In genomic region chr3:145183261-145183660, GRCh38 we compare ENCODE assay signal across 18 cellular contexts.
A peak's percentile ranks its signal among the peaks of the same experiment; 100 is the strongest.
DNase-seq lines count a peak whose midpoint lies in the region; ATAC-seq and TF ChIP-seq lines count a peak whose summit lies in the region.
"Had no signal": no experiment of that assay in that cellular context is flagged by ENCODE, and none has a peak within 500 bp of the region (broad histone marks: within the 10 kb centered on the region; RNA-seq: fewer than 3 reads in every experiment).

No MANE protein-coding gene starts in this region.

- peak overlapping the region; percentile 76 for H2AFZ ChIP-seq in GM23248
- H2AFZ ChIP-seq: GM23338 had no signal

- peak overlapping the region; percentile 63 for H3K4me2 ChIP-seq in GM23248 (ENCODE audit: unreplicated experiment)
- H3K4me2 ChIP-seq: BLaER1, GM23338 had no signal

- no peak overlapping the region for H3K27ac ChIP-seq in GM23248
- H3K27ac ChIP-seq: BLaER1 had no signal

- peak; percentile 30 for DNase-seq in GM23248
- peak; percentile 9 for DNase-seq in adipocyte (ENCODE audit: low read depth)
- peak; percentile 38 for DNase-seq in fibroblast of mammary gland (ENCODE audit: low read depth)
- peak; percentile 17 for DNase-seq in non-pigmented ciliary epithelial cell (ENCODE audit: low read depth)
- DNase-seq in left ventricle myocardium superior: no peak
- DNase-seq in activated naive CD8-positive, alpha-beta T cell treated with anti-CD3 and anti-CD28 coated beads for 36 hours: no peak
- DNase-seq: DMS153, NCI-H1092, NCI-H1694, NCI-H446, NCI-H748 treated with DMSO at 0.1 percent for 48 hours, SHP77 treated with DMSO at 0.1 percent for 48 hours had no signal

- H3K36me3 ChIP-seq in GM23248 (ENCODE audit: low read depth) (no peaks in the 10 kb centered on the region), adipocyte (ENCODE audit: control insufficient read depth, insufficient read depth, low read length, severe bottlenecking) (no peaks in the 10 kb centered on the region)
- H3K36me3 ChIP-seq: BLaER1 had no signal

- no peaks in the 10 kb centered on the region for H3K9me2 ChIP-seq in GM23248 (ENCODE audit: insufficient read depth)

- H3K4me3 ChIP-seq in GM23248: peak overlapping the region; percentile 61; the same call in 1 of the 2 replicates
- peak overlapping the region; percentile 72 for H3K4me3 ChIP-seq in adipocyte (ENCODE audit: low read length)
- no peak overlapping the region for H3K4me3 ChIP-seq in fibroblast of mammary gland (ENCODE audit: control insufficient read depth, low read depth, low read length)
- H3K4me3 ChIP-seq: BLaER1, GM23338, K562 had no signal

- no peaks in the 10 kb centered on the region for H3K27me3 Mint-ChIP-seq in activated naive CD8-positive, alpha-beta T cell treated with anti-CD3 and anti-CD28 coated beads for 36 hours

- ATAC-seq in left ventricle myocardium superior (no peak), GM19328 (IDR thresholded peaks at IDR 0.05; ENCODE audit: unreplicated experiment) (no peak), HG03378 (IDR thresholded peaks at IDR 0.05; ENCODE audit: unreplicated experiment) (no peak)
- ATAC-seq: GM23338, K562, Panc1 had no signal

- no peaks in the 10 kb centered on the region for H3K9me3 ChIP-seq in GM23248 (ENCODE audit: low read depth)
- no peaks in the 10 kb centered on the region for H3K9me3 ChIP-seq in adipocyte (ENCODE audit: control insufficient read depth, low read length)
- H3K9me3 ChIP-seq: BLaER1 had no signal

- H3K27ac Mint-ChIP-seq in activated naive CD8-positive, alpha-beta T cell treated with anti-CD3 and anti-CD28 coated beads for 36 hours: no peak overlapping the region
- H3K27ac Mint-ChIP-seq: GM23338 had no signal

- peaks cover 2% of the 10 kb centered on the region for H3K9me3 Mint-ChIP-seq in activated naive CD8-positive, alpha-beta T cell treated with anti-CD3 and anti-CD28 coated beads for 36 hours
- H3K9me3 Mint-ChIP-seq: GM23338 had no signal

- H3K36me3 Mint-ChIP-seq in activated naive CD8-positive, alpha-beta T cell treated with anti-CD3 and anti-CD28 coated beads for 36 hours: no peaks in the 10 kb centered on the region

- H3K9ac ChIP-seq in GM23248 (no peak overlapping the region), adipocyte (ENCODE audit: low read length) (no peak overlapping the region)
- H3K9ac ChIP-seq: BLaER1 had no signal

- no peak for TF ChIP-seq CTCF in fibroblast of mammary gland (conservative IDR thresholded peaks at IDR 0.05; ENCODE audit: control insufficient read depth, insufficient read depth, low read depth, low read length)

- H3K4me3 Mint-ChIP-seq in activated naive CD8-positive, alpha-beta T cell treated with anti-CD3 and anti-CD28 coated beads for 36 hours: no peak overlapping the region
- H3K4me3 Mint-ChIP-seq: GM23338 had no signal

- H3F3A ChIP-seq in GM23248 (ENCODE audit: insufficient read depth): no peaks in the 10 kb centered on the region

- H3K4me1 ChIP-seq in GM23248 (ENCODE audit: insufficient read depth) (peaks cover 13% of the 10 kb centered on the region), adipocyte (ENCODE audit: control insufficient read depth, insufficient read depth, low read length) (peaks cover 15% of the 10 kb centered on the region)

- H3K27me3 ChIP-seq in GM23248 (replicated peaks; ENCODE audit: insufficient read depth) (no peaks in the 10 kb centered on the region), adipocyte (replicated peaks; ENCODE audit: control insufficient read depth, insufficient read depth, low read length) (no peaks in the 10 kb centered on the region)
- H3K27me3 ChIP-seq: BLaER1 had no signal

- H4K20me1 ChIP-seq in GM23248 (ENCODE audit: insufficient read depth): no peaks in the 10 kb centered on the region
- H4K20me1 ChIP-seq: BLaER1 had no signal

- intact Hi-C loops in left ventricle myocardium superior (cut with micrococcal nuclease): no loop called here

- 23 to 26% methylated on average over 3 of the region's 3 CpGs for WGBS in GM23248 (ENCODE audit: low coverage in 1 of 2, low lambda C conversion rate in 2 of 2, missing lambda C conversion rate in 2 of 2), 2 experiments

- no peaks in the 10 kb centered on the region for H3K79me2 ChIP-seq in GM23248 (ENCODE audit: insufficient read depth)

- in situ Hi-C loops in GM23248 (cut with MboI): no loop called here

- H3K4me1 Mint-ChIP-seq in activated naive CD8-positive, alpha-beta T cell treated with anti-CD3 and anti-CD28 coated beads for 36 hours: no peaks in the 10 kb centered on the region

Comparison
In these comparisons a context has a peak if more than half of its experiments do, and no peak if none do; other contexts are left out.
1. DNase-seq: peak in GM23248 (single experiment), adipocyte (single experiment), fibroblast of mammary gland (single experiment) and non-pigmented ciliary epithelial cell (single experiment); none in left ventricle myocardium superior (single experiment) and activated naive CD8-positive, alpha-beta T cell treated with anti-CD3 and anti-CD28 coated beads for 36 hours (single experiment).